ENCODE assay signal across 25 cellular contexts in genomic region chr9:6923081-6923480, GRCh38.
"Had no signal": no experiment of that assay in that cellular context is flagged by ENCODE, and none has a peak within 500 bp of the region (broad histone marks: within the 10 kb centered on the region; RNA-seq: fewer than 3 reads in every experiment).

No MANE protein-coding gene starts in this region.

- H3K4me3 Mint-ChIP-seq: activated CD4-positive, alpha-beta memory T cell treated with anti-CD3 and anti-CD28 coated beads, Interleukin-2, amount 10 ng/mL, durations not matched to agents 7 days and 5 days; neural crest cell; type B pancreatic cell had no signal

- H3K4me3 ChIP-seq: ascending aorta, coronary artery, gastroesophageal sphincter, mucosa of descending colon, testis, vagina had no signal

- H3K27ac Mint-ChIP-seq: type B pancreatic cell had no signal

- DNase-seq: activated CD4-positive, alpha-beta memory T cell treated with anti-CD3 and anti-CD28 coated beads, Interleukin-2, amount 10 ng/mL, durations not matched to agents 7 days and 5 days; activated CD4-positive, alpha-beta T cell treated with anti-CD3 and anti-CD28 coated beads for 48 hours; activated CD4-positive, CD25-positive, alpha-beta regulatory T cell; activated gamma-delta T cell; activated naive CD4-positive, alpha-beta T cell treated with anti-CD3 and anti-CD28 coated beads, Interleukin-2, amount 50 U/mL, for 16 hours; brain microvascular endothelial cell; central memory CD4-positive, alpha-beta T cell; head of caudate nucleus; hypothalamus; left cardiac atrium; mesendoderm; mucosa of descending colon; posterior cingulate gyrus; small intestine; stimulated activated CD4-positive, alpha-beta T cell treated with anti-CD3 and anti-CD28 coated beads, Interleukin-15, amount 100 ng/mL, for 24 hours; stimulated activated naive CD4-positive, alpha-beta T cell; T1000; testis had no signal

- H3K27me3 ChIP-seq: ascending aorta, brain microvascular endothelial cell, gastroesophageal sphincter, testis, vagina had no signal

- ATAC-seq: gastroesophageal sphincter, left cardiac atrium, mucosa of descending colon had no signal

- H3K27me3 Mint-ChIP-seq: activated CD4-positive, alpha-beta memory T cell treated with anti-CD3 and anti-CD28 coated beads, Interleukin-2, amount 10 ng/mL, durations not matched to agents 7 days and 5 days; type B pancreatic cell had no signal

- H3K4me1 Mint-ChIP-seq: neural crest cell had no signal

- FAIRE-seq: small intestine had no signal

- H3K36me3 ChIP-seq: ascending aorta, brain microvascular endothelial cell, vagina had no signal

- H3K4me1 ChIP-seq: gastroesophageal sphincter, testis, vagina had no signal

- H3K9me3 ChIP-seq: ascending aorta, gastroesophageal sphincter, mucosa of descending colon, testis, vagina had no signal

- H3K27ac ChIP-seq: ascending aorta, brain microvascular endothelial cell, coronary artery, epithelial cell of prostate, gastroesophageal sphincter, testis, vagina had no signal
